Comparison of ENCODE assay signal across 25 cellular contexts in the genomic region with DNA sequence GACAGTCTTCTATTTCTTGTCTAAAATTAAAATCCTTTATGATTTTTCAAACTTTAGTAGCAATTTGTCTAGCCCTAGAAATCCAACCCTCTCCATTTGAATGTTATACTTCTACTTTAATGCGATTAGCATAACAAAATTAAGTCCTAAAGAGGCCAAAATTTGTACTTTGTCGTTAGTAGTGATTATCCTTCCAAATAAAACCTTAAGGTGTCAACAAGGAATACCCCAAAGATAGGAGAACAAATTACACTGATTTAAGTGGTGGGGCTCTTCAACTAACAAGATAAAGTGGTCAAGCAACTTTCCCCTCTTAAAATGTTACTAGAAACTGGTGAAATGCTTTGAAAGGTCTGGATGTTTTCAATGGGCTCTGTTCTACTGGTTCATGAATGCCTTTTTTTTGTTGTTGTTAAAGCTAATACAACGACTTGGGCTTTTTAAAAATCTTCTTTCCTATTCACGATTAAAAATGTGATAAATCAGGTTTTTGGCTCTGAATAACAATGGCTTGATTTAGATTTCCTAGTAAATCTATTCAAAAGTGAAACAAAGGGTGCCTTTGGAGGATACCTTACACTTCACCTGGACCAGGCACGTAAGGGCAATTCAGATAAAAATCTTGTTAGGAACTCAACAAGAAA. TPM values are rescaled to one million over a fixed set of nuclear protein-coding genes. Genes with fewer than 3 reads are reported as not detected.
DNase-seq lines count a peak whose midpoint lies in the region; ATAC-seq and TF ChIP-seq lines count a peak whose summit lies in the region.
"Had no signal": no experiment of that assay in that cellular context is flagged by ENCODE, and none has a peak within 500 bp of the region (broad histone marks: within the 10 kb centered on the region; RNA-seq: fewer than 3 reads in every experiment).

No MANE protein-coding gene starts in this region.

- peak overlapping the region; percentile 63 for H3K4me3 Mint-ChIP-seq in progenitor cell of endocrine pancreas (ENCODE audit: low read depth)
- H3K4me3 Mint-ChIP-seq: activated CD8-positive, alpha-beta T cell treated with anti-CD3 and anti-CD28 coated beads, Interleukin-2, amount 10 ng/mL, durations not matched to agents 7 days and 5 days had no signal

- H3K27me3 ChIP-seq in HUES48 (ENCODE audit: control insufficient read depth, insufficient read depth, low read length) (peaks cover 82% of the 10 kb centered on the region), thyroid gland (peaks cover 68% of the 10 kb centered on the region)
- H3K27me3 ChIP-seq: testis had no signal

- H3K9ac ChIP-seq in HUES48 (ENCODE audit: low read depth, low read length) = peak overlapping the region; percentile 76; the same call in 1 of the 2 replicates

- no peaks in the 10 kb centered on the region for H3K9me3 Mint-ChIP-seq in progenitor cell of endocrine pancreas (ENCODE audit: low read depth)

- peaks cover 53% of the 10 kb centered on the region for H3K27me3 Mint-ChIP-seq in progenitor cell of endocrine pancreas

- intact Hi-C loops in thyroid gland (cut with DNase I) = no loop called here

- H3K27ac Mint-ChIP-seq in progenitor cell of endocrine pancreas = peak overlapping the region; percentile 93
- H3K27ac Mint-ChIP-seq: activated CD8-positive, alpha-beta T cell treated with anti-CD3 and anti-CD28 coated beads, Interleukin-2, amount 10 ng/mL, durations not matched to agents 7 days and 5 days had no signal

- H3K4me1 ChIP-seq in HUES48 (ENCODE audit: control insufficient read depth, insufficient read depth, low read length) (peaks cover 57% of the 10 kb centered on the region), thyroid gland (peaks cover 11 to 41% of the 10 kb centered on the region in 2 donors)
- H3K4me1 ChIP-seq: Caco-2, testis had no signal

- WGBS in thyroid gland, 2 donors = 16 to 22% methylated on average over 5 of the region's 5 CpGs

- TF ChIP-seq POLR2A in thyroid gland (IDR thresholded peaks at IDR 0.05) = no peak

- TF ChIP-seq CTCF in progenitor cell of endocrine pancreas (IDR thresholded peaks at IDR 0.05; ENCODE audit: unreplicated experiment) (no peak), thyroid gland (IDR thresholded peaks at IDR 0.05) (no peak)

- H3K36me3 Mint-ChIP-seq in progenitor cell of endocrine pancreas (ENCODE audit: insufficient read depth) = peaks cover 4% of the 10 kb centered on the region

- peak overlapping the region; percentile 80 for H3K4me3 ChIP-seq in HUES48 (ENCODE audit: low read depth, low read length)
- no peak overlapping the region for H3K4me3 ChIP-seq in thyroid gland (replicated peaks in 1 of 3)
- H3K4me3 ChIP-seq: GM12878, pancreas had no signal

- H3K27ac ChIP-seq in HUES48 (ENCODE audit: low read depth, low read length) (peak overlapping the region; percentile 71), epithelial cell of prostate (peak overlapping the region; percentile 51), thyroid gland (no peak overlapping the region)
- H3K27ac ChIP-seq: pancreas, testis, WERI-Rb-1 had no signal

- H3K9me3 ChIP-seq in HUES48 (ENCODE audit: control insufficient read depth, insufficient read depth, low read length) (no peaks in the 10 kb centered on the region), thyroid gland (no peaks in the 10 kb centered on the region)
- H3K9me3 ChIP-seq: Caco-2, pancreas, testis had no signal

- peaks cover 32% of the 10 kb centered on the region for H3K4me1 Mint-ChIP-seq in progenitor cell of endocrine pancreas (ENCODE audit: low read depth)

- DNase-seq in NCI-H748 (lab: John Stamatoyannopoulos, UW; ENCODE audit: unreplicated experiment) (peak; percentile 53), epithelial cell of prostate (ENCODE audit: low read depth, low spot score) (no peak), progenitor cell of endocrine pancreas (ENCODE audit: low spot score, unreplicated experiment) (no peak), thyroid gland (no peak)
- DNase-seq: activated CD8-positive, alpha-beta T cell treated with anti-CD3 and anti-CD28 coated beads, Interleukin-2, amount 10 ng/mL, durations not matched to agents 7 days and 5 days; AML-193; amniotic stem cell; Caco-2; foreskin fibroblast; GDM1; left ventricle myocardium superior; NCI-H1105; NCI-H2171 treated with DMSO at 0.1 percent for 48 hours; pancreas; SHP77; small intestine; stimulated activated CD4-positive, alpha-beta T cell treated with anti-CD3 and anti-CD28 coated beads, Interleukin-4, amount 100 ng/mL, for 24 hours; testis; WERI-Rb-1 had no signal

- ATAC-seq in GM18861 (IDR thresholded peaks at IDR 0.05; ENCODE audit: unreplicated experiment) (no peak), HG03469 (IDR thresholded peaks at IDR 0.05; ENCODE audit: unreplicated experiment) (no peak)
- ATAC-seq: activated CD8-positive, alpha-beta T cell treated with anti-CD3 and anti-CD28 coated beads, Interleukin-2, amount 10 ng/mL, durations not matched to agents 7 days and 5 days; GM12878; left ventricle myocardium superior; pancreas had no signal

- no peaks in the 10 kb centered on the region for H3K36me3 ChIP-seq in HUES48 (ENCODE audit: control insufficient read depth, insufficient read depth, low read length)
- H3K36me3 ChIP-seq in thyroid gland = no peaks in the 10 kb centered on the region
- H3K36me3 ChIP-seq: pancreas, WERI-Rb-1 had no signal

RNA-seq across cellular contexts. Expression of a gene that starts 3.3 kb away (rescaled TPM):
- total RNA-seq in progenitor cell of endocrine pancreas = 44.7 and 61.1 TPM in 2 replicates
- under 1 TPM in 2 of 4 donors, not detected in 2; 0.20 to 0.22 TPM for total RNA-seq in thyroid gland
- total RNA-seq: activated CD8-positive, alpha-beta T cell treated with anti-CD3 and anti-CD28 coated beads, Interleukin-2, amount 10 ng/mL, durations not matched to agents 7 days and 5 days; chondrocyte; GM12878; left ventricle myocardium superior; T-helper 1 cell treated with Interleukin-12 subunit alpha and Interleukin-12 subunit beta and Interleukin-4 antibody, amounts not matched to agents 30 ng/mL and 1 ng/mL, for 36 hours had no signal

Comparison
In these comparisons a context has a peak if more than half of its experiments do, and no peak if none do; other contexts are left out.
1. H3K27ac ChIP-seq: peak in HUES48 (single experiment) and epithelial cell of prostate (single experiment); none in thyroid gland (0 of 3).
2. RNA of a gene that starts 3.3 kb away (total RNA-seq): 44.7 to 61.1 TPM in progenitor cell of endocrine pancreas; 0.20 to 0.22 TPM in thyroid gland; every median in the first group is over 10 times any median in the second.